Comparison of ENCODE assay signal across 8 cellular contexts in the genomic region with DNA sequence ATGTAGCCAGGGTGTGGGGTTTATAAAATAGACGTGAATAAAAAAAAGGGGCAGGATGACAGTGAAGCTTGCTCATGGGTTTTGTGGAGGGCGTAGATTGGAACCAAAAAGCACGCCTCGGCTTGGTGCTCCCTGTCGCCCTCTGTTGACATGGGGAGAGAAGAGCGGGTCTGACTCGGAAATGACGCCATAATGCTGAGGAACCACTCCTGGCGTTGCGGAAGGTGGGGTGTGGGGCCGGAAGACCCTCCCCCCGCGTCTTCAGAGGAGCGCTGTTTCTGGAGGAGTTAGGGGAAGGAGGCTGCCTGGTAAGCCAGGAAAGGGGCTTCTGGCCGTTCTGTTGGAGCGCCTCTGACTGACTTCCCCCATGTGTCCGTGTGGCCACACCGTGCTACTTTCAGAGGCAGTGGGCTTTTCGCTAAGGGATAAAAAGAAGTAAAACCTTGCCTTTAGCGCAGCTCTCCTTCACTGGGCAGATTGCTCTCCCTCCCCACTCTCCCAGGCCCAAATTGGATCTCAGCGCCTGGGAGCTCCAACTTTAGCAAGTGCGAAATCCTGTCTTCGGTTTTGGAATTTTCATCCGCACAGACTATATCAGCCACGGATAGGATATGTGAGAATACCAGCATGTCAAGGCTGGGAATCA. TPM values are rescaled to one million over a fixed set of nuclear protein-coding genes. Genes with fewer than 3 reads are reported as not detected.
DNase-seq lines count a peak whose midpoint lies in the region; ATAC-seq and TF ChIP-seq lines count a peak whose summit lies in the region.

No MANE protein-coding gene starts in this region.

- TF ChIP-seq POLR2A in adrenal gland (IDR thresholded peaks at IDR 0.05), result peak in 1 of 2 donors; percentile 63

- H3K4me3 ChIP-seq in LNCaP clone FGC (ENCODE audit: low read depth, low read length) (peak overlapping the region; percentile 70), adrenal gland (peak overlapping the region in 3 of 4 donors; percentile 57 to 83 (median 72)), left ventricle myocardium inferior (peak overlapping the region; percentile 73)

- H3K27ac ChIP-seq in adrenal gland (peak overlapping the region; percentile 0 to 77 (median 69)), left ventricle myocardium inferior (replicated peaks) (peak overlapping the region; percentile 77)

- peak; percentile 78 for TF ChIP-seq CTCF in LNCaP clone FGC (IDR thresholded peaks at IDR 0.05; ENCODE audit: control insufficient read depth, extremely low read depth, insufficient read depth)
- peak; percentile 60 to 79 (median 72) for TF ChIP-seq CTCF in adrenal gland (IDR thresholded peaks at IDR 0.05)
- peak; percentile 76 for TF ChIP-seq CTCF in left ventricle myocardium inferior (IDR thresholded peaks at IDR 0.05; ENCODE audit: borderline replicate concordance)

- DNase-seq in EL (peak; percentile 85), LNCaP clone FGC (ENCODE audit: low read depth) (peak; percentile 34), SW480 (ENCODE audit: low spot score) (peak; percentile 76), adrenal gland (peak; percentile 83 to 93 (median 86)), left ventricle myocardium inferior (peak; percentile 85), posterior vena cava (ENCODE audit: low spot score) (peak; percentile 95), ureter (ENCODE audit: low spot score) (peak; percentile 90)

- H3K9me3 ChIP-seq in adrenal gland (replicated peaks in 1 of 3), result no peaks in the 10 kb centered on the region
- no peaks in the 10 kb centered on the region for H3K9me3 ChIP-seq in left ventricle myocardium inferior (replicated peaks)

- H3K27me3 ChIP-seq in adrenal gland (no peaks in the 10 kb centered on the region), left ventricle myocardium inferior (ENCODE audit: low read depth) (no peaks in the 10 kb centered on the region)

- intact Hi-C loops in adrenal gland (cut with DNase I) (no loop called here), left ventricle myocardium inferior (cut with micrococcal nuclease) (no loop called here), posterior vena cava (cut with DNase I) (no loop called here)

- WGBS in adrenal gland, 4 donors, result 16 to 26% (median 18%) methylated on average over 22 to 25 of the region's 25 CpGs

- H3K4me1 ChIP-seq in adrenal gland (replicated peaks in 1 of 2), result peaks cover 11% of the 10 kb centered on the region in 2 donors
- H3K4me1 ChIP-seq in left ventricle myocardium inferior, result peaks cover 15% of the 10 kb centered on the region

- ATAC-seq in GM21737 (IDR thresholded peaks at IDR 0.05; ENCODE audit: unreplicated experiment), result peak; percentile 89

- H3K36me3 ChIP-seq in adrenal gland (replicated peaks in 1 of 2) (no peaks in the 10 kb centered on the region), left ventricle myocardium inferior (peaks cover 32% of the 10 kb centered on the region)

RNA-seq across cellular contexts. Expression of a gene that starts 42.8 kb away (rescaled TPM):
- 10 to 100 TPM; 11.1 to 96.4 (median 40.1) TPM for total RNA-seq in adrenal gland
- 10 to 100 TPM in 1 of 3 donors, 1 to 10 TPM in 2; 1.8 to 33.4 (median 3.5) TPM for polyA plus RNA-seq in adrenal gland
- 41.4 TPM for total RNA-seq in left ventricle myocardium inferior
- total RNA-seq in posterior vena cava, result 10 to 100 TPM; 37.2 to 45.1 TPM
- total RNA-seq in ureter, result 38.6 TPM

RNA-seq across cellular contexts. Expression of a gene that starts 44.7 kb away (rescaled TPM):
- total RNA-seq in adrenal gland, result 10 to 100 TPM in 3 of 8 donors, 1 to 10 TPM in 5; 5.3 to 14.3 (median 8.4) TPM
- polyA plus RNA-seq in adrenal gland, result 10 to 100 TPM in 1 of 3 donors, 1 to 10 TPM in 2; 7.4 to 18.0 (median 8.9) TPM
- total RNA-seq in left ventricle myocardium inferior, result 10.8 TPM
- total RNA-seq in posterior vena cava, result 10 to 100 TPM; 15.0 to 30.4 TPM
- 13.6 TPM for total RNA-seq in ureter

Comparison
In these comparisons a context has a peak if more than half of its experiments do, and no peak if none do; other contexts are left out.
1. Peak in every context shown above with its lines: DNase-seq, ATAC-seq, H3K4me3 ChIP-seq and H3K27ac ChIP-seq.
2. DNase-seq: peak in every context shown above with its lines; median percentile 95 in posterior vena cava; 90 in ureter; 86 in adrenal gland; 85 in EL; 85 in left ventricle myocardium inferior; 76 in SW480; 34 in LNCaP clone FGC.